ENCODE assay signal across 1 cellular context in the genomic region with DNA sequence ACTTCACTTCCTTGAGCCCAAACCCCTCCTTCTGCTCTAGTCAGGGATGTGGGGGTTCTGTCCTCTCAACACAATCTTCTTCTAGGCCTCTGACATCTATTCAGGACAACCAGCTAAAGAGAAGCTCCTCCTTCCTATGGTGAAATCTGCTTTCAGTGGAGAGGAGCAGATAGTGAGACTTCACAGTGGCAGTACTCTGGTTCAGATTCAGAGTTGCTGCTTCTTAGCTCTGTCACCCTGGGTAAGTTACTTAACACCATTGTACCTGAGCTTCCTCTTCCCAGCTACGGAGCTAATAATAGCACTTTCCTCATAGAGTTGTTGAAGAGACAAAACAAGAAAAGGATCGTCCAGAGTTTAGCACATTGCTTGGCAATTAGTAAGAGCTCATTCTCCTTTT.
TF ChIP-seq lines count a peak whose summit lies in the region.

No MANE protein-coding gene starts in this region.

TF ChIP-seq in WTC11, 78 proteins besides CTCF, POLR2A, EP300 and RAD21 (continued from another document):
- TF ChIP-seq, protein P1, sequence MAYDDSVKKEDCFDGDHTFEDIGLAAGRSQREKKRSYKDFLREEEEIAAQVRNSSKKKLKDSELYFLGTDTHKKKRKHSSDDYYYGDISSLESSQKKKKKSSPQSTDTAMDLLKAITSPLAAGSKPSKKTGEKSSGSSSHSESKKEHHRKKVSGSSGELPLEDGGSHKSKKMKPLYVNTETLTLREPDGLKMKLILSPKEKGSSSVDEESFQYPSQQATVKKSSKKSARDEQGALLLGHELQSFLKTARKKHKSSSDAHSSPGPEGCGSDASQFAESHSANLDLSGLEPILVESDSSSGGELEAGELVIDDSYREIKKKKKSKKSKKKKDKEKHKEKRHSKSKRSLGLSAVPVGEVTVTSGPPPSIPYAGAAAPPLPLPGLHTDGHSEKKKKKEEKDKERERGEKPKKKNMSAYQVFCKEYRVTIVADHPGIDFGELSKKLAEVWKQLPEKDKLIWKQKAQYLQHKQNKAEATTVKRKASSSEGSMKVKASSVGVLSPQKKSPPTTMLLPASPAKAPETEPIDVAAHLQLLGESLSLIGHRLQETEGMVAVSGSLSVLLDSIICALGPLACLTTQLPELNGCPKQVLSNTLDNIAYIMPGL (CRISPR knock-in tag; IDR thresholded peaks at IDR 0.05), result no peak
